Comparison of ENCODE assay signal across 8 cellular contexts in the genomic region with DNA sequence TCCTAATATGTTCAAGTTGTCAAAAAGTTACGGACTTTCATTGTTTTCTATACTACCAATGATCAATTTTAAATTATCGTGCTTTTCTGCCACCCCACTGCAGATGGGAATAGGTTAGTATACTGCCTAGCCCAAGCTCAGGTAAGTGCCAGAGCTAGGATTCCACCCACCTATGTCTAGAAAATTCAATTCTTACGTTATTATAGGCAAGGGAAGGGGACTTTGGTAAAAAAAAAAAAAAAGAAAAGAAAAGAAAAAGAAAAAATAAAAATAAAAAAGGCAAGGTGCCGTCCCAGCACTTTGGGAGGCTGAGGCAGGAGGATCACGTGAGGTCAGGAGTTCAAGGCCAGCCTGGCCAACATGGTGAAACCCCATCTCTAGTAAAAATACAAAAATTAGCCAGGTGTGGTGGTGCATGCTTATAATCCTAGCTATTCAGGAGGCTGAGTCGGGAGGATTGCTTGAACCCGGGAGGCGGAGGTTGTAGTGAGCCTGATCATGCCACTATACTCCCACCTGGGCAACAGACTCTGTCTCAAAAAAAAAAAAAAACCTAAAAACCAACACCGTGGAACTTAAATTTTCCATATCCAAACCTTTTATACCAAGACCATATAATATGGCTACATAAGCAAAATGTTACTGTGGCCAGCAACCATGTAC.
DNase-seq lines count a peak whose midpoint lies in the region; ATAC-seq and TF ChIP-seq lines count a peak whose summit lies in the region.

No MANE protein-coding gene starts in this region.

- DNase-seq in AG04449 (ENCODE audit: low read depth, low spot score) (no peak), brain microvascular endothelial cell (no peak), OCI-M1 (lab: John Stamatoyannopoulos, UW) (no peak), iPS-NIHi11 (ENCODE audit: low spot score) (no peak)
- no peak for DNase-seq in activated CD4-positive, CD25-positive, alpha-beta regulatory T cell treated with anti-CD3 and anti-CD28 coated beads, Interleukin-2, amount 50 U/mL, for 72 hours

- CTCF ChIA-PET in AG04449 (lab: Yijun Ruan, JAX) = interaction anchor here (0.8 to 1.1 kb wide), 3 partner anchors 9 to 455 kb away, joined by 3 to 4 read pairs (median 4); no protein-coding TSS in a partner anchor

- POLR2A ChIA-PET in AG04449 (lab: Yijun Ruan, JAX) = interaction anchor here (0.7 to 1.5 kb wide), 3 partner anchors 28 to 641 kb away, joined by 3 to 4 read pairs (median 4); no protein-coding TSS in a partner anchor

- H3K9ac ChIP-seq in KMS-11 (peak overlapping the region; percentile 94), mucosa of stomach (ENCODE audit: low read length) (peak overlapping the region; percentile 95)

- H3K79me2 ChIP-seq in KMS-11 (ENCODE audit: insufficient read depth, low read depth) = peaks cover 28% of the 10 kb centered on the region

- peaks cover 5% of the 10 kb centered on the region; the same call in 1 of the 2 replicates for H4K20me1 ChIP-seq in KMS-11 (ENCODE audit: insufficient read depth)

- peak overlapping the region; percentile 77 for H3K4me2 ChIP-seq in KMS-11

- H3K27ac ChIP-seq in KMS-11 (peak overlapping the region; percentile 85), brain microvascular endothelial cell (peak overlapping the region; percentile 88)

- no peak overlapping the region for H2AFZ ChIP-seq in KMS-11 (ENCODE audit: low read depth)

- peaks cover 19% of the 10 kb centered on the region for H3K36me3 ChIP-seq in KMS-11 (ENCODE audit: insufficient read depth)
- H3K36me3 ChIP-seq in brain microvascular endothelial cell (replicated peaks) = peaks cover 34% of the 10 kb centered on the region
- H3K36me3 ChIP-seq in mucosa of stomach (ENCODE audit: control insufficient read depth, insufficient read depth, low read length) = no peaks in the 10 kb centered on the region

- H3K4me1 ChIP-seq in KMS-11 (ENCODE audit: low read depth, poor library complexity, severe bottlenecking) (peaks cover 20% of the 10 kb centered on the region), mucosa of stomach (ENCODE audit: control insufficient read depth, insufficient read depth, low read length) (peaks cover 5% of the 10 kb centered on the region)

- no peak for TF ChIP-seq CTCF in AG04449 (IDR thresholded peaks at IDR 0.05; ENCODE audit: insufficient read depth, low read length, missing control alignments)
- TF ChIP-seq CTCF in KMS-11 (conservative IDR thresholded peaks at IDR 0.05; ENCODE audit: low read depth, low read length) = no peak
- TF ChIP-seq CTCF in brain microvascular endothelial cell (IDR thresholded peaks at IDR 0.05; ENCODE audit: low read depth, low read length, missing control alignments) = no peak

- H3K27me3 ChIP-seq in KMS-11 (ENCODE audit: insufficient read depth, low read depth) = no peaks in the 10 kb centered on the region
- H3K27me3 ChIP-seq in brain microvascular endothelial cell (replicated peaks) = no peaks in the 10 kb centered on the region
- no peaks in the 10 kb centered on the region for H3K27me3 ChIP-seq in mucosa of stomach (ENCODE audit: control insufficient read depth, insufficient read depth, low read length)

- H3K4me3 ChIP-seq in AG04449 (ENCODE audit: low read depth, low read length) = peak overlapping the region; percentile 80
- H3K4me3 ChIP-seq in KMS-11 (IDR thresholded peaks at IDR 0.05; ENCODE audit: insufficient read depth, low read depth, low read length) = peak overlapping the region; percentile 56
- peak overlapping the region; percentile 90 for H3K4me3 ChIP-seq in brain microvascular endothelial cell (ENCODE audit: low read depth, low read length)
- H3K4me3 ChIP-seq in mucosa of stomach (ENCODE audit: low read length) = peak overlapping the region; percentile 93

- in situ Hi-C loops in brain microvascular endothelial cell (cut with HindIII; ENCODE audit: low pct_ligation_motif_present, low sequenced_read_pairs) = no loop called here

- ATAC-seq in HG02870 (IDR thresholded peaks at IDR 0.05; ENCODE audit: unreplicated experiment) = no peak

- no peaks in the 10 kb centered on the region for H3K9me3 ChIP-seq in mucosa of stomach (ENCODE audit: control insufficient read depth, low read length)
